Comparison of ENCODE assay signal across 8 cellular contexts in genomic region chr5:109656829-109657228, GRCh38.
DNase-seq lines count a peak whose midpoint lies in the region; TF ChIP-seq lines count a peak whose summit lies in the region.

No MANE protein-coding gene starts in this region.

- no peak for TF ChIP-seq CTCF in LNCaP clone FGC (IDR thresholded peaks at IDR 0.05; ENCODE audit: control insufficient read depth, extremely low read depth, insufficient read depth)
- TF ChIP-seq CTCF in fibroblast of pulmonary artery (IDR thresholded peaks at IDR 0.05; ENCODE audit: low read length, missing control alignments): no peak

- DNase-seq in AG20443 (ENCODE audit: low spot score): peak; percentile 83
- peak; percentile 18 for DNase-seq in LNCaP clone FGC (ENCODE audit: low read depth)
- peak; percentile 10 for DNase-seq in activated CD8-positive, alpha-beta memory T cell treated with anti-CD3 and anti-CD28 coated beads, Interleukin-2, amount 50 U/mL, for 24 hours (ENCODE audit: extremely low read depth)
- DNase-seq in fibroblast of pulmonary artery (ENCODE audit: low read depth): peak; percentile 89
- peak; percentile 55 for DNase-seq in putamen (ENCODE audit: low spot score)
- no peak for DNase-seq in NCI-H345 treated with DMSO at 0.1 percent for 48 hours (lab: John Stamatoyannopoulos, UW; ENCODE audit: unreplicated experiment)
- no peak for DNase-seq in NCI-H2081 treated with DMSO at 0.1 percent for 48 hours (lab: John Stamatoyannopoulos, UW)
- DNase-seq in NCI-H187 treated with DMSO at 0.1 percent for 48 hours (lab: John Stamatoyannopoulos, UW): no peak

- H3K4me3 ChIP-seq in LNCaP clone FGC (ENCODE audit: low read depth, low read length) (no peak overlapping the region), fibroblast of pulmonary artery (replicated peaks; ENCODE audit: low read depth, low read length) (no peak overlapping the region)

Comparison
In these comparisons a context has a peak if more than half of its experiments do, and no peak if none do; other contexts are left out.
1. DNase-seq: peak in AG20443 (single experiment), LNCaP clone FGC (single experiment), activated CD8-positive, alpha-beta memory T cell treated with anti-CD3 and anti-CD28 coated beads, Interleukin-2, amount 50 U/mL, for 24 hours (single experiment), fibroblast of pulmonary artery (single experiment) and putamen (single experiment); none in NCI-H345 treated with DMSO at 0.1 percent for 48 hours (single experiment), NCI-H2081 treated with DMSO at 0.1 percent for 48 hours (single experiment) and NCI-H187 treated with DMSO at 0.1 percent for 48 hours (single experiment).